ENCODE assay signal across 8 cellular contexts in genomic region chr4:51906167-51906647, GRCh38.
DNase-seq lines count a peak whose midpoint lies in the region; ATAC-seq and FAIRE-seq lines count a peak whose summit lies in the region.

No MANE protein-coding gene starts in this region.

- DNase-seq in KBM-7 (peak; percentile 86), NCI-H1694 treated with DMSO at 0.1 percent for 48 hours (lab: John Stamatoyannopoulos, UW) (no peak), GM19240 (ENCODE audit: insufficient read length, low spot score) (no peak), activated gamma-delta T cell (lab: John Stamatoyannopoulos, UW) (no peak), EL (no peak)

- peak; percentile 88 for FAIRE-seq in islet of Langerhans (lab: Jason Lieb, UNC)

- ATAC-seq in GM18502 (IDR thresholded peaks at IDR 0.05; ENCODE audit: poor library complexity, unreplicated experiment) (peak; percentile 99), GM21576 (IDR thresholded peaks at IDR 0.05; ENCODE audit: unreplicated experiment) (peak; percentile 99)

- in situ Hi-C loops in KBM-7 (cut with MboI; ENCODE audit: low pct_unique_long_range_greater_than_20kb, low sequenced_read_pairs) = no loop called here
